Comparison of ENCODE assay signal across 10 cellular contexts in genomic region chr7:95886501-95887090, GRCh38.
DNase-seq lines count a peak whose midpoint lies in the region; ATAC-seq, FAIRE-seq and TF ChIP-seq lines count a peak whose summit lies in the region.
"Had no signal": no experiment of that assay in that cellular context is flagged by ENCODE, and none has a peak within 500 bp of the region (broad histone marks: within the 10 kb centered on the region; RNA-seq: fewer than 3 reads in every experiment).

No MANE protein-coding gene starts in this region.

- TF ChIP-seq CTCF in A549 (IDR thresholded peaks at IDR 0.05): no peak
- no peak for TF ChIP-seq CTCF in fibroblast of mammary gland (conservative IDR thresholded peaks at IDR 0.05; ENCODE audit: control insufficient read depth, insufficient read depth, low read depth, low read length)

- no peak for FAIRE-seq in A549 (lab: Jason Lieb, UNC)

- TF ChIP-seq RAD21 in A549 (conservative IDR thresholded peaks at IDR 0.05 in 1 of 2, IDR thresholded peaks at IDR 0.05 in 1 of 2): no peak

- 0 out of 3 replicates have a peak overlapping the region, but pooled peaks have one; percentile 21 for H3K4me2 ChIP-seq in A549
- H3K4me2 ChIP-seq: BLaER1 had no signal

- TF ChIP-seq POLR2A in A549 (IDR thresholded peaks at IDR 0.05; ENCODE audit: low read length): no peak

- ATAC-seq in A549: peak; percentile 77 to 87; a peak in 5 of 6 replicates
- ATAC-seq in HG03342 (IDR thresholded peaks at IDR 0.05; ENCODE audit: unreplicated experiment): peak; percentile 61
- no peak for ATAC-seq in GM21723 (IDR thresholded peaks at IDR 0.05; ENCODE audit: unreplicated experiment)
- no peak for ATAC-seq in esophagus mucosa

- TF ChIP-seq EP300 in A549 (IDR thresholded peaks at IDR 0.05): no peak

- POLR2A ChIA-PET in A549 (lab: Yijun Ruan, JAX): no interaction called here

- H3K27ac ChIP-seq in A549: no peak overlapping the region
- H3K27ac ChIP-seq: BLaER1 had no signal

- 7% methylated on average over 4 of the region's 4 CpGs for WGBS in A549 (ENCODE audit: missing lambda C conversion rate)

- H3K4me3 ChIP-seq in A549 (no peak overlapping the region), fibroblast of mammary gland (ENCODE audit: control insufficient read depth, low read depth, low read length) (no peak overlapping the region)
- H3K4me3 ChIP-seq: BLaER1 had no signal

- CTCF ChIA-PET in A549 (lab: Yijun Ruan, JAX): interaction anchor here (1.0 to 1.8 kb wide), 2 partner anchors 15 to 29 kb away, joined by 4 to 7 read pairs; no protein-coding TSS in a partner anchor

- DNase-seq in A549 (ENCODE audit: low read depth in 1 of 2, low spot score in 1 of 2): peak; percentile 3 to 58
- DNase-seq in NOMO-1 treated with dmso at 0.1 percent for 144 hours (lab: John Stamatoyannopoulos, UW; ENCODE audit: unreplicated experiment): peak; percentile 51
- DNase-seq in fibroblast of mammary gland (ENCODE audit: low read depth): peak; percentile 25
- no peak for DNase-seq in NCI-H82 (lab: John Stamatoyannopoulos, UW)
- no peak for DNase-seq in activated naive CD4-positive, alpha-beta T cell (lab: John Stamatoyannopoulos, UW)
- DNase-seq: naive B cell had no signal

- H3K4me1 ChIP-seq in A549: no peaks in the 10 kb centered on the region
- H3K4me1 ChIP-seq: BLaER1 had no signal

- no peaks in the 10 kb centered on the region for H3K9me3 ChIP-seq in A549
- H3K9me3 ChIP-seq: BLaER1 had no signal

TF ChIP-seq in A549, 52 proteins besides CTCF, POLR2A, EP300 and RAD21:
- TF ChIP-seq CHD2 (IDR thresholded peaks at IDR 0.05; ENCODE audit: low read length, partially characterized antibody): no peak
- TF ChIP-seq HEYL (CRISPR knock-in tag; IDR thresholded peaks at IDR 0.05): no peak
- no peak for TF ChIP-seq JUNB (IDR thresholded peaks at IDR 0.05)

Comparison
In these comparisons a context has a peak if more than half of its experiments do, and no peak if none do; other contexts are left out.
1. ATAC-seq: peak in A549 (2 of 2) and HG03342 (single experiment); none in GM21723 (single experiment) and esophagus mucosa (single experiment).
2. DNase-seq: peak in A549 (2 of 2), NOMO-1 treated with dmso at 0.1 percent for 144 hours (single experiment) and fibroblast of mammary gland (single experiment); none in NCI-H82 (single experiment) and activated naive CD4-positive, alpha-beta T cell (0 of 4).